1 cellular context compared by ENCODE assay signal in genomic region chr15:38017721-38018120, GRCh38.
TF ChIP-seq lines count a peak whose summit lies in the region.

No MANE protein-coding gene starts in this region.

TF ChIP-seq in GM12878, 131 proteins besides CTCF, POLR2A, EP300 and RAD21:
- TF ChIP-seq RELB (IDR thresholded peaks at IDR 0.05; ENCODE audit: low read depth) (no peak), NFIC (IDR thresholded peaks at IDR 0.05; ENCODE audit: low read depth, low read length) (no peak), IKZF2 (IDR thresholded peaks at IDR 0.05) (peak in 1 of 2 experiments; percentile 28; a peak in 1 of 4 replicates), PAX5 (IDR thresholded peaks at IDR 0.05; ENCODE audit: borderline replicate concordance, low read depth, low read length) (no peak), KLF5 (IDR thresholded peaks at IDR 0.05; ENCODE audit: partially characterized antibody) (no peak), SPI1 (IDR thresholded peaks at IDR 0.05; ENCODE audit: borderline replicate concordance, insufficient read depth, low read depth, low read length) (peak; percentile 56), RB1 (IDR thresholded peaks at IDR 0.05; ENCODE audit: borderline replicate concordance) (no peak), NR2C1 (IDR thresholded peaks at IDR 0.05) (no peak), ZNF207 (IDR thresholded peaks at IDR 0.05; ENCODE audit: borderline replicate concordance) (no peak), MAX (IDR thresholded peaks at IDR 0.05; ENCODE audit: low read depth, low read length) (no peak), RUNX3 (IDR thresholded peaks at IDR 0.05; ENCODE audit: low read length) (no peak)
